ENCODE assay signal across 9 cellular contexts in the genomic region with DNA sequence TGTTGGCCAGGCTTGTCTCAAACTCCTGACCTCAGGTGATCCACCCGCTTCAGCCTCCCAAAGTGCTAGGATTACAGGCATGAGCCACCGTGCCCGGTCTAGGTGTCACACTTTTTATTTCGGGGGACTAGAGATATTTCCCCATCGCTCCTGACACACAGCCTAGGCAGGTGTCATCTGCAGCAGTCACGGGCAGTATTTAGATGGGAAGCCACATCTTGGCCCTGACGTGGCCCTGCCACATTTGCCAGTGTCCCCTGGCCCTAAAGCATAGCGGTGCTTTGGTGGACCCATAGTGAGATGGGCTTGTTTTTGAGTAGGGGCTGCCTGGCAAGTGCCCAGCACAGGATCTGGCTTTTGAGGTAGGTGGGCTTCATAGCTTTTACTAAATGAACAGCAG. TPM values are rescaled to one million over a fixed set of nuclear protein-coding genes. Genes with fewer than 3 reads are reported as not detected.
"Had no signal": no experiment of that assay in that cellular context is flagged by ENCODE, and none has a peak within 500 bp of the region (broad histone marks: within the 10 kb centered on the region; RNA-seq: fewer than 3 reads in every experiment).

No MANE protein-coding gene starts in this region.

- ATAC-seq: HCT116, K562 had no signal

- H3K27ac ChIP-seq: GM23248, HL-60 had no signal

- H3K4me3 ChIP-seq: GM23248, HAP-1, K562 had no signal

- FAIRE-seq: K562 had no signal

- DNase-seq: GM23248, GOT3, H7, HFFc6, IMR-90 had no signal

- H3K9me3 ChIP-seq: HAP-1 had no signal

RNA-seq across cellular contexts. Expression of a gene that starts 45.0 kb away (rescaled TPM):
- total RNA-seq: H7 had no signal
